Comparison of ENCODE assay signal across 31 cellular contexts in the genomic region with DNA sequence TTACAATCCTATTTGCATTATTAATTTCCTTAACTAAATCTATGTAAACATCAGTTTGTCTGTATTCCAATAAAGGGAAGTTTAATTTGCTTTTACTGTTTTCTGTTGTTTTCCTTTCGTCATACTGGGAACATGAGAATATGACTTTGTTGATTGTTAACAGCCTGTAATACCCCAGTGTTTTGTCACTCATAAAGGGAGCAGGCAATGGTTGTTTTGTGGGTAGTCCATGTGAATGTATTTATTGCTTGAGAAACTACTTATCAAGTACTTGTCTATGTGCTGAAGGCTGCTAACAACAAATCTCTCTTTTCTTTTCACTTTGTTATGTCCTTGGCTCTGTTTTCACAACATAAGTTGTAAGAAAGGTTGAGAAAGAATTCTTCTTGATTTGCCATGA.
"Had no signal": no experiment of that assay in that cellular context is flagged by ENCODE, and none has a peak within 500 bp of the region (broad histone marks: within the 10 kb centered on the region; RNA-seq: fewer than 3 reads in every experiment).

No MANE protein-coding gene starts in this region.

- H3K36me3 ChIP-seq: cardiac muscle cell, esophagus muscularis mucosa, gastrocnemius medialis, left ventricle myocardium inferior, ovary, right lobe of liver, thoracic aorta, uterus had no signal

- H3K27me3 ChIP-seq: body of pancreas, cardiac muscle cell, esophagus muscularis mucosa, gastrocnemius medialis, ovary, right lobe of liver, uterus had no signal

- H3K27me3 Mint-ChIP-seq: activated CD4-positive, alpha-beta memory T cell treated with anti-CD3 and anti-CD28 coated beads for 36 hours; activated naive CD8-positive, alpha-beta T cell; activated T-cell treated with anti-CD3 and anti-CD28 coated beads, Interleukin-2, amount 50 U/mL, for 24 hours; naive B cell; progenitor cell of endocrine pancreas had no signal

- FAIRE-seq: islet of Langerhans had no signal

- H3K9me3 ChIP-seq: body of pancreas, esophagus muscularis mucosa, gastrocnemius medialis, left ventricle myocardium inferior, ovary, right lobe of liver, thoracic aorta, uterus had no signal

- H3K4me1 ChIP-seq: body of pancreas, esophagus muscularis mucosa, gastrocnemius medialis, left ventricle myocardium inferior, right lobe of liver, uterus had no signal

- H3K36me3 Mint-ChIP-seq: activated naive CD8-positive, alpha-beta T cell; mesothelial cell of epicardium; naive B cell had no signal

- DNase-seq: activated CD4-positive, alpha-beta memory T cell treated with anti-CD3 and anti-CD28 coated beads for 36 hours; activated CD4-positive, alpha-beta T cell treated with anti-CD3 and anti-CD28 coated beads, Interleukin-2, amount 10 ng/mL, durations not matched to agents 24 days and 14 days; activated CD4-positive, CD25-positive, alpha-beta regulatory T cell treated with anti-CD3 and anti-CD28 coated beads, Interleukin-2, amount 50 U/mL, for 72 hours; activated CD8-positive, alpha-beta memory T cell treated with anti-CD3 and anti-CD28 coated beads, Interleukin-2, amount 50 U/mL, for 48 hours; activated naive CD4-positive, alpha-beta T cell treated with Interleukin-2 at 50 U/mL for 16 hours; activated T-cell treated with anti-CD3 and anti-CD28 coated beads, Interleukin-2, amount 50 U/mL, for 24 hours; aorta; body of pancreas; cerebellar nuclear complex; effector memory CD8-positive, alpha-beta T cell; gastrocnemius medialis; glutamatergic neuron; left ventricle myocardium inferior; naive B cell; ovary; right lobe of liver; stimulated activated CD4-positive, alpha-beta T cell treated with anti-CD3 and anti-CD28 coated beads, Interleukin-12 subunit alpha, Interleukin-12 subunit beta, amount 100 ng/mL, for 4 hours; stimulated activated CD4-positive, alpha-beta T cell treated with anti-CD3 and anti-CD28 coated beads, Interleukin-4, amount 100 ng/mL, for 1 hour; stimulated activated naive CD8-positive, alpha-beta T cell treated with anti-CD3 and anti-CD28 coated beads, Interleukin-15, Interleukin-2, amounts not matched to agents 100 U/mL and 50 U/mL, for 24 hours; T-helper 9 cell; trophoblast cell; uterus had no signal

- H3K4me3 Mint-ChIP-seq: activated CD4-positive, alpha-beta memory T cell treated with anti-CD3 and anti-CD28 coated beads for 36 hours; activated CD4-positive, alpha-beta T cell treated with anti-CD3 and anti-CD28 coated beads, Interleukin-2, amount 10 ng/mL, durations not matched to agents 24 days and 14 days; activated naive CD8-positive, alpha-beta T cell; activated T-cell treated with anti-CD3 and anti-CD28 coated beads, Interleukin-2, amount 50 U/mL, for 24 hours; effector memory CD8-positive, alpha-beta T cell; mesothelial cell of epicardium; naive B cell; T-helper 1 cell treated with Interleukin-12 subunit alpha and Interleukin-12 subunit beta and Interleukin-4 antibody, amounts not matched to agents 30 μg/mL and 1 μg/mL, for 36 hours had no signal

- H3K27ac Mint-ChIP-seq: activated CD4-positive, alpha-beta memory T cell treated with anti-CD3 and anti-CD28 coated beads for 36 hours; activated CD4-positive, alpha-beta T cell treated with anti-CD3 and anti-CD28 coated beads, Interleukin-2, amount 10 ng/mL, durations not matched to agents 24 days and 14 days; activated naive CD8-positive, alpha-beta T cell; activated T-cell treated with anti-CD3 and anti-CD28 coated beads, Interleukin-2, amount 50 U/mL, for 24 hours; effector memory CD8-positive, alpha-beta T cell; mesothelial cell of epicardium; progenitor cell of endocrine pancreas; T-helper 1 cell treated with Interleukin-12 subunit alpha and Interleukin-12 subunit beta and Interleukin-4 antibody, amounts not matched to agents 30 μg/mL and 1 μg/mL, for 36 hours had no signal

- H3K27ac ChIP-seq: body of pancreas, cardiac muscle cell, coronary artery, esophagus muscularis mucosa, gastrocnemius medialis, left ventricle myocardium inferior, ovary, right lobe of liver, thoracic aorta, uterus had no signal

- H3K9me3 Mint-ChIP-seq: activated T-cell treated with anti-CD3 and anti-CD28 coated beads, Interleukin-2, amount 50 U/mL, for 24 hours; effector memory CD8-positive, alpha-beta T cell; mesothelial cell of epicardium; T-helper 1 cell treated with Interleukin-12 subunit alpha and Interleukin-12 subunit beta and Interleukin-4 antibody, amounts not matched to agents 30 μg/mL and 1 μg/mL, for 36 hours had no signal

- H3K4me1 Mint-ChIP-seq: activated CD4-positive, alpha-beta T cell treated with anti-CD3 and anti-CD28 coated beads, Interleukin-2, amount 10 ng/mL, durations not matched to agents 24 days and 14 days had no signal

- H3K4me3 ChIP-seq: body of pancreas, cardiac muscle cell, coronary artery, esophagus muscularis mucosa, gastrocnemius medialis, left ventricle myocardium inferior, ovary, right lobe of liver, thoracic aorta, uterus had no signal

- ATAC-seq: body of pancreas; effector memory CD8-positive, alpha-beta T cell; gastrocnemius medialis; right lobe of liver; stimulated activated naive CD8-positive, alpha-beta T cell treated with anti-CD3 and anti-CD28 coated beads, Interleukin-15, Interleukin-2, amounts not matched to agents 100 U/mL and 50 U/mL, for 24 hours had no signal
